ENCODE assay signal across 21 cellular contexts in genomic region chr17:28544402-28545140, GRCh38. TPM values are rescaled to one million over a fixed set of nuclear protein-coding genes. Genes with fewer than 3 reads are reported as not detected.
DNase-seq lines count a peak whose midpoint lies in the region; TF ChIP-seq lines count a peak whose summit lies in the region.
"Had no signal": no experiment of that assay in that cellular context is flagged by ENCODE, and none has a peak within 500 bp of the region (broad histone marks: within the 10 kb centered on the region; RNA-seq: fewer than 3 reads in every experiment).

No MANE protein-coding gene starts in this region.

- intact Hi-C loops in activated naive CD4-positive, alpha-beta T cell treated with anti-CD3 and anti-CD28 coated beads for 36 hours (cut with micrococcal nuclease), result loop anchor here (5.0 to 10.0 kb wide), 2 partner anchors 172 to 290 kb away; partner anchors contain the start of genes SARM1 and VTN

- peaks cover 2% of the 10 kb centered on the region; the same call in 1 of the 2 replicates for H4K20me1 ChIP-seq in BLaER1
- H4K20me1 ChIP-seq in neural progenitor cell (ENCODE audit: low read depth), result peaks cover 19% of the 10 kb centered on the region

- H3K4me1 ChIP-seq in BLaER1 (peaks cover 50% of the 10 kb centered on the region), HEK293 (ENCODE audit: control insufficient read depth, insufficient read depth, low read length) (no peaks in the 10 kb centered on the region), neural progenitor cell (peaks cover 21% of the 10 kb centered on the region)
- H3K4me1 ChIP-seq: BE2C had no signal

- CTCF ChIA-PET in HEK293 (lab: Yijun Ruan, JAX), result interaction anchor here (1.8 to 2.8 kb wide), 2 partner anchors 49 to 51 kb away, joined by 6 to 9 read pairs; no protein-coding TSS in a partner anchor
- CTCF ChIA-PET in activated naive CD4-positive, alpha-beta T cell treated with anti-CD3 and anti-CD28 coated beads for 36 hours (lab: Charles Lee), result no interaction called here

- H3K9me3 Mint-ChIP-seq in chondrocyte (ENCODE audit: low read depth) (no peaks in the 10 kb centered on the region), neural progenitor cell (no peaks in the 10 kb centered on the region)
- H3K9me3 Mint-ChIP-seq in activated naive CD4-positive, alpha-beta T cell treated with anti-CD3 and anti-CD28 coated beads for 36 hours, result no peaks in the 10 kb centered on the region
- H3K9me3 Mint-ChIP-seq: CD8-positive, alpha-beta T cell had no signal

- H3K27me3 Mint-ChIP-seq in chondrocyte (ENCODE audit: low read depth) (no peaks in the 10 kb centered on the region), neural progenitor cell (ENCODE audit: insufficient read depth, low read depth) (peaks cover 2% of the 10 kb centered on the region)
- H3K27me3 Mint-ChIP-seq in activated naive CD4-positive, alpha-beta T cell treated with anti-CD3 and anti-CD28 coated beads for 36 hours (ENCODE audit: low read depth), result no peaks in the 10 kb centered on the region

- no peak overlapping the region for H3K9ac ChIP-seq in BLaER1
- H3K9ac ChIP-seq in neural progenitor cell, result no peak overlapping the region

- no peaks in the 10 kb centered on the region for H3K79me2 ChIP-seq in neural progenitor cell (ENCODE audit: low read depth)

- H3F3A ChIP-seq in neural progenitor cell (ENCODE audit: low read depth), result peaks cover 12% of the 10 kb centered on the region

- no peak for TF ChIP-seq CTCF in HEK293 (tag by site-specific recombination; IDR thresholded peaks at IDR 0.05)
- TF ChIP-seq CTCF in chondrocyte (IDR thresholded peaks at IDR 0.05), result no peak
- no peak for TF ChIP-seq CTCF in neural progenitor cell (IDR thresholded peaks at IDR 0.05)

- H3K4me3 ChIP-seq in BLaER1, result no peak overlapping the region
- no peak overlapping the region for H3K4me3 ChIP-seq in HEK293 (ENCODE audit: low read depth, low read length)
- no peak overlapping the region for H3K4me3 ChIP-seq in neural progenitor cell
- H3K4me3 ChIP-seq: SK-N-MC had no signal

- H3K27me3 ChIP-seq in BLaER1 (no peaks in the 10 kb centered on the region), neural progenitor cell (no peaks in the 10 kb centered on the region)
- H3K27me3 ChIP-seq: BE2C had no signal

- H3K27ac ChIP-seq in BLaER1 (no peak overlapping the region), HEK293 (ENCODE audit: extremely low read depth, low read depth, low read length) (no peak overlapping the region), neural progenitor cell (no peak overlapping the region)
- H3K27ac ChIP-seq: SK-N-MC had no signal

- H3K4me1 Mint-ChIP-seq in chondrocyte (ENCODE audit: low read depth), result no peaks in the 10 kb centered on the region
- peaks cover 25% of the 10 kb centered on the region for H3K4me1 Mint-ChIP-seq in neural progenitor cell
- H3K4me1 Mint-ChIP-seq in activated naive CD4-positive, alpha-beta T cell treated with anti-CD3 and anti-CD28 coated beads for 36 hours (ENCODE audit: low read depth), result peaks cover 21% of the 10 kb centered on the region

- H3K9me3 ChIP-seq in BLaER1, result no peaks in the 10 kb centered on the region
- no peaks in the 10 kb centered on the region for H3K9me3 ChIP-seq in HEK293 (ENCODE audit: control insufficient read depth, insufficient read depth, low read depth, low read length)
- H3K9me3 ChIP-seq in neural progenitor cell (ENCODE audit: low read depth), result no peaks in the 10 kb centered on the region
- H3K9me3 ChIP-seq: BE2C had no signal

- H3K36me3 Mint-ChIP-seq in chondrocyte (ENCODE audit: low read depth) (peaks cover 2% of the 10 kb centered on the region), neural progenitor cell (no peaks in the 10 kb centered on the region)
- no peaks in the 10 kb centered on the region for H3K36me3 Mint-ChIP-seq in activated naive CD4-positive, alpha-beta T cell treated with anti-CD3 and anti-CD28 coated beads for 36 hours (ENCODE audit: low read depth)

- H3K4me2 ChIP-seq in BLaER1, result peak overlapping the region; percentile 63
- H3K4me2 ChIP-seq in neural progenitor cell, result peak overlapping the region; percentile 29

- POLR2A ChIA-PET in HEK293 (lab: Yijun Ruan, JAX), result no interaction called here

- H3K27ac Mint-ChIP-seq in chondrocyte (ENCODE audit: unreplicated experiment) (no peak overlapping the region), neural progenitor cell (no peak overlapping the region)
- no peak overlapping the region for H3K27ac Mint-ChIP-seq in activated naive CD4-positive, alpha-beta T cell treated with anti-CD3 and anti-CD28 coated beads for 36 hours

- H2AFZ ChIP-seq in neural progenitor cell (replicated peaks), result no peak overlapping the region

- H3K36me3 ChIP-seq in BLaER1, result peaks cover 9% of the 10 kb centered on the region
- H3K36me3 ChIP-seq in HEK293 (ENCODE audit: control insufficient read depth in 2 of 2, insufficient read depth in 1 of 2, low read length in 2 of 2), result peaks cover 5 to 23% of the 10 kb centered on the region in 2 experiments; a peak in 2 of 3 replicates
- H3K36me3 ChIP-seq in neural progenitor cell, result no peaks in the 10 kb centered on the region
- H3K36me3 ChIP-seq: BE2C had no signal

- H3K4me3 Mint-ChIP-seq in chondrocyte (ENCODE audit: unreplicated experiment) (no peak overlapping the region), neural progenitor cell (peak overlapping the region; percentile 4)
- no peak overlapping the region for H3K4me3 Mint-ChIP-seq in activated naive CD4-positive, alpha-beta T cell treated with anti-CD3 and anti-CD28 coated beads for 36 hours
- H3K4me3 Mint-ChIP-seq: CD8-positive, alpha-beta T cell had no signal

- DNase-seq in chondrocyte (ENCODE audit: low spot score), result peak; percentile 32
- no peak for DNase-seq in neural progenitor cell (ENCODE audit: low spot score)
- DNase-seq in DMS79 treated with DMSO at 0.1 percent for 48 hours (lab: John Stamatoyannopoulos, UW), result no peak
- DNase-seq in activated naive CD4-positive, alpha-beta T cell treated with Interleukin-2 at 50 U/mL for 16 hours, result no peak
- DNase-seq in activated naive CD4-positive, alpha-beta T cell treated with anti-CD3 and anti-CD28 coated beads for 36 hours, result no peak
- no peak for DNase-seq in middle frontal gyrus (ENCODE audit: extremely low spot score, low spot score)
- DNase-seq: BE2C; CD8-positive, alpha-beta T cell; DND-41; KBM-7; NCI-H1105 treated with DMSO at 0.1 percent for 48 hours; NCI-H1694 treated with DMSO at 0.1 percent for 48 hours; NCI-H748 treated with DMSO at 0.1 percent for 48 hours; NK-92 treated with Interleukin-12 subunit alpha and Interleukin-12 subunit beta, amount 100 ng/mL, for 24 hours had no signal

TF ChIP-seq in HEK293, 187 proteins besides CTCF, POLR2A, EP300 and RAD21:
- TF ChIP-seq SCRT1 (tag by site-specific recombination; IDR thresholded peaks at IDR 0.05; ENCODE audit: borderline replicate concordance), result 0 out of 2 replicates have a peak, but pooled peaks have one; percentile 28
- TF ChIP-seq MEIS1 (CRISPR knock-in tag; IDR thresholded peaks at IDR 0.05; ENCODE audit: borderline replicate concordance), result no peak
- TF ChIP-seq SCRT2 (tag by site-specific recombination; IDR thresholded peaks at IDR 0.05), result peak; percentile 70; the same call in 1 of the 2 replicates

RNA-seq across cellular contexts. Expression of gene UNC119, which starts 7.9 kb away (rescaled TPM):
- total RNA-seq in chondrocyte, result 19.8 to 24.9 TPM (median 24.1 TPM) in 3 replicates
- 61.4 and 103 TPM in 2 replicates for total RNA-seq in neural progenitor cell (ENCODE audit: low replicate concordance)
- 10 to 100 TPM; 48.6 to 50.3 TPM for total RNA-seq in activated naive CD4-positive, alpha-beta T cell treated with anti-CD3 and anti-CD28 coated beads for 36 hours

RNA-seq across cellular contexts. Expression of gene PIGS, which starts 26.8 kb away (rescaled TPM):
- total RNA-seq in chondrocyte (56.5 to 65.7 TPM (median 62.9 TPM) in 3 replicates), neural progenitor cell (ENCODE audit: low replicate concordance) (15.2 and 39.5 TPM in 2 replicates)
- total RNA-seq in activated naive CD4-positive, alpha-beta T cell treated with anti-CD3 and anti-CD28 coated beads for 36 hours, result 10 to 100 TPM; 34.8 to 36.0 TPM

RNA-seq across cellular contexts. Expression of gene ALDOC, which starts 32.1 kb away (rescaled TPM):
- 3.9 to 9.5 TPM (median 8.0 TPM) in 3 replicates for total RNA-seq in chondrocyte
- 38.6 and 66.6 TPM in 2 replicates for total RNA-seq in neural progenitor cell (ENCODE audit: low replicate concordance)
- total RNA-seq in activated naive CD4-positive, alpha-beta T cell treated with anti-CD3 and anti-CD28 coated beads for 36 hours, result 10 to 100 TPM; 65.6 to 66.2 TPM

RNA-seq across cellular contexts. Expression of gene FOXN1, which starts 38.4 kb away (rescaled TPM):
- total RNA-seq in chondrocyte (not detected in 3 replicates), neural progenitor cell (ENCODE audit: low replicate concordance) (not detected in 2 replicates)
- total RNA-seq in activated naive CD4-positive, alpha-beta T cell treated with anti-CD3 and anti-CD28 coated beads for 36 hours, result not detected
- total RNA-seq: A172; CD8-positive, alpha-beta T cell; NCI-H460; OCI-LY7; Right ventricle myocardium inferior had no signal

RNA-seq across cellular contexts. Expression of gene SPAG5, which starts 54.3 kb away (rescaled TPM):
- total RNA-seq in chondrocyte (10.3 to 20.3 TPM (median 12.9 TPM) in 3 replicates), neural progenitor cell (ENCODE audit: low replicate concordance) (141 TPM in 2 replicates)
- 100 to 1,000 TPM; 210 to 216 TPM for total RNA-seq in activated naive CD4-positive, alpha-beta T cell treated with anti-CD3 and anti-CD28 coated beads for 36 hours
